In the genomic region with DNA sequence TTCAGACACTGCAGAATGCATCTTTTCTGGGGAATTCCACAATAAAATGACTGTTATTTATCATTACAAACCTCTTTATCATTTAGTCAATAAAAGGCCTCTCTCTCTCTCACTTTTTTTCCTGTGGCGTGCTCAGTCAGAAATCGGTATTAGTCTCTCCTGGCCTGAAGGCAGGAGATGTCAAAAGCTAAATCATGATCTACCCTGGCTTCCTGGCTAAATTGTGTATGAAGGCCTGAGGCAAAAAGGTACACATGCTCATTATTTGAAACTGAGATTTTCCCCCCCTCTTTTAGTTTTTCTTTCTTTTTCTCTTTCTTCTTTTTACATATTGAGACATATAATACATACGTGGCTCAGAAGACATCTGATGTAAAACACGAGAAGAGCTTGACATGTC, we compare ENCODE assay signal across 27 cellular contexts.
"Had no signal": no experiment of that assay in that cellular context is flagged by ENCODE, and none has a peak within 500 bp of the region (broad histone marks: within the 10 kb centered on the region; RNA-seq: fewer than 3 reads in every experiment).

No MANE protein-coding gene starts in this region.

- H3K27me3 Mint-ChIP-seq: naive thymus-derived CD4-positive, alpha-beta T cell; natural killer cell treated with Interleukin-12 subunit alpha and Interleukin-12 subunit beta and Interleukin-15 and Interleukin-18, amount 100 ng/mL, for 72 hours had no signal

- H3K9me3 Mint-ChIP-seq: stimulated activated naive B cell treated with anti-CD40 and anti-IgM and Interleukin-4, amounts not matched to agents 10 μg/mL and 1 μg/mL and 100 μg/mL, for 72 hours had no signal

- H3K4me3 ChIP-seq: left ventricle myocardium inferior, lung, mucosa of descending colon, pancreas, prostate gland, skin epidermis, stomach, testis, thyroid gland, transverse colon, upper lobe of right lung had no signal

- H3K27ac ChIP-seq: left ventricle myocardium inferior, pancreas, prostate gland, skin epidermis, stomach, testis, thyroid gland, transverse colon, upper lobe of right lung had no signal

- H3K4me1 Mint-ChIP-seq: naive thymus-derived CD4-positive, alpha-beta T cell; stimulated activated naive B cell treated with anti-CD40 and anti-IgM and Interleukin-4, amounts not matched to agents 10 μg/mL and 1 μg/mL and 100 μg/mL, for 72 hours had no signal

- H3K36me3 Mint-ChIP-seq: naive thymus-derived CD4-positive, alpha-beta T cell; natural killer cell treated with Interleukin-12 subunit alpha and Interleukin-12 subunit beta and Interleukin-15 and Interleukin-18, amount 100 ng/mL, for 72 hours; stimulated activated naive B cell treated with anti-CD40 and anti-IgM and Interleukin-4, amounts not matched to agents 10 μg/mL and 1 μg/mL and 100 μg/mL, for 72 hours had no signal

- H3K4me1 ChIP-seq: left ventricle myocardium inferior, pancreas, prostate gland, stomach, testis, thyroid gland, transverse colon, upper lobe of right lung had no signal

- DNase-seq: islet precursor cell; left ventricle myocardium inferior; mesendoderm; midbrain; mucosa of descending colon; naive thymus-derived CD4-positive, alpha-beta T cell; pancreas; posterior cingulate gyrus; retina; right cardiac atrium; stimulated activated CD4-positive, alpha-beta T cell treated with anti-CD3 and anti-CD28 coated beads, Interleukin-12 subunit alpha, Interleukin-12 subunit beta, amount 100 ng/mL, for 4 hours; stimulated activated CD4-positive, alpha-beta T cell treated with anti-CD3 and anti-CD28 coated beads, Interleukin-15, amount 100 ng/mL, for 24 hours; stimulated activated CD4-positive, alpha-beta T cell treated with anti-CD3 and anti-CD28 coated beads, Interleukin-2, amount 100 ng/mL, for 24 hours; stimulated activated CD4-positive, alpha-beta T cell treated with anti-CD3 and anti-CD28 coated beads, Interleukin-4, amount 100 ng/mL, for 1 hour; stimulated activated naive B cell treated with anti-CD40 and anti-IgM and Interleukin-4, amounts not matched to agents 10 μg/mL and 1 μg/mL and 100 μg/mL, for 72 hours; stimulated activated naive CD8-positive, alpha-beta T cell treated with anti-CD3 and anti-CD28 coated beads, Interleukin-15, Interleukin-2, amounts not matched to agents 100 U/mL and 50 U/mL, for 24 hours; stomach; testis; thyroid gland; transverse colon; upper lobe of right lung had no signal

- H3K36me3 ChIP-seq: left ventricle myocardium inferior, pancreas, prostate gland, stomach, thyroid gland, transverse colon, upper lobe of right lung had no signal

- H3K9me3 ChIP-seq: left ventricle myocardium inferior, mucosa of descending colon, pancreas, prostate gland, stomach, testis, thyroid gland, transverse colon, upper lobe of right lung had no signal

- FAIRE-seq: pancreas, urothelium cell line had no signal

- H3K27ac Mint-ChIP-seq: naive thymus-derived CD4-positive, alpha-beta T cell; natural killer cell treated with Interleukin-12 subunit alpha and Interleukin-12 subunit beta and Interleukin-15 and Interleukin-18, amount 100 ng/mL, for 72 hours; stimulated activated naive B cell treated with anti-CD40 and anti-IgM and Interleukin-4, amounts not matched to agents 10 μg/mL and 1 μg/mL and 100 μg/mL, for 72 hours had no signal

- ATAC-seq: mucosa of descending colon; naive thymus-derived CD4-positive, alpha-beta T cell; natural killer cell treated with Interleukin-12 subunit alpha and Interleukin-12 subunit beta and Interleukin-15 and Interleukin-18, amount 100 ng/mL, for 72 hours; pancreas; right cardiac atrium; sciatic nerve; stimulated activated naive B cell treated with anti-CD40 and anti-IgM and Interleukin-4, amounts not matched to agents 10 μg/mL and 1 μg/mL and 100 μg/mL, for 72 hours; stimulated activated naive CD8-positive, alpha-beta T cell treated with anti-CD3 and anti-CD28 coated beads, Interleukin-15, Interleukin-2, amounts not matched to agents 100 U/mL and 50 U/mL, for 24 hours; upper lobe of right lung had no signal

- H3K27me3 ChIP-seq: pancreas, stomach, testis, thyroid gland, transverse colon, upper lobe of right lung had no signal

- H3K4me3 Mint-ChIP-seq: naive thymus-derived CD4-positive, alpha-beta T cell; natural killer cell treated with Interleukin-12 subunit alpha and Interleukin-12 subunit beta and Interleukin-15 and Interleukin-18, amount 100 ng/mL, for 72 hours; stimulated activated naive B cell treated with anti-CD40 and anti-IgM and Interleukin-4, amounts not matched to agents 10 μg/mL and 1 μg/mL and 100 μg/mL, for 72 hours had no signal
